8 cellular contexts compared by ENCODE assay signal in genomic region chr22:41092847-41093371, GRCh38. TPM values are rescaled to one million over a fixed set of nuclear protein-coding genes. Genes with fewer than 3 reads are reported as not detected.
DNase-seq lines count a peak whose midpoint lies in the region; ATAC-seq, FAIRE-seq and TF ChIP-seq lines count a peak whose summit lies in the region.

No MANE protein-coding gene starts in this region.

- peaks cover 14% of the 10 kb centered on the region for H3K23me2 ChIP-seq in H9 (ENCODE audit: insufficient read length, low read depth, low read length, poor library complexity, severe bottlenecking)

- peaks cover 22% of the 10 kb centered on the region for H3K36me3 ChIP-seq in PC-9 (ENCODE audit: low read depth)
- H3K36me3 ChIP-seq in mammary epithelial cell (ENCODE audit: insufficient read depth, low read length), result no peaks in the 10 kb centered on the region

- H2BK12ac ChIP-seq in H9 (ENCODE audit: insufficient read length, low read depth, low read length), result no peak overlapping the region

- no peak overlapping the region for H3T11ph ChIP-seq in H9 (ENCODE audit: low read length)

- DNase-seq in COR-L47 (lab: John Stamatoyannopoulos, UW), result peak; percentile 18
- no peak for DNase-seq in H9
- peak in 1 of 2 experiments; percentile 19 for DNase-seq in PC-9
- DNase-seq in mammary epithelial cell, result peak; percentile 44
- peak; percentile 11 for DNase-seq in stimulated activated CD4-positive, alpha-beta T cell treated with anti-CD3 and anti-CD28 coated beads, Interleukin-4, amount 100 ng/mL, for 24 hours
- no peak for DNase-seq in NCI-H524 treated with DMSO at 0.1 percent for 48 hours (lab: John Stamatoyannopoulos, UW)

- POLR2A ChIA-PET in PC-9 (lab: Charles Lee; ENCODE audit: unreplicated experiment), result interaction anchor here (0.5 to 1.4 kb wide), 7 partner anchors 38 to 312 kb away, joined by 4 to 19 read pairs (median 7); partner anchors contain the start of gene RBX1

- H4K20me1 ChIP-seq in H9 (ENCODE audit: control insufficient read depth, insufficient read depth, insufficient read length), result no peaks in the 10 kb centered on the region
- H4K20me1 ChIP-seq in PC-9 (ENCODE audit: insufficient read depth), result peaks cover 50% of the 10 kb centered on the region
- peaks cover 9% of the 10 kb centered on the region for H4K20me1 ChIP-seq in mammary epithelial cell (ENCODE audit: insufficient read depth, low read length)

- no peak overlapping the region for H4K5ac ChIP-seq in H9 (ENCODE audit: insufficient read length, low read depth, low read length)

- H3K4me1 ChIP-seq in H9 (ENCODE audit: insufficient read depth, low read length) (no peaks in the 10 kb centered on the region; the same call in 1 of the 2 replicates), PC-9 (replicated peaks; ENCODE audit: insufficient read depth) (peaks cover 28% of the 10 kb centered on the region), mammary epithelial cell (ENCODE audit: insufficient read depth, low read length) (peaks cover 6% of the 10 kb centered on the region)

- H2AFZ ChIP-seq in H9 (ENCODE audit: low read length) (no peak overlapping the region), PC-9 (peak overlapping the region; percentile 72), mammary epithelial cell (ENCODE audit: low read depth, low read length) (peak overlapping the region; percentile 80)

- H3K4ac ChIP-seq in H9 (ENCODE audit: low read depth, low read length), result no peak overlapping the region

- no peaks in the 10 kb centered on the region for H3K27me3 Mint-ChIP-seq in H9 (ENCODE audit: low read depth)

- H2BK5ac ChIP-seq in H9 (ENCODE audit: insufficient read length, low read length), result peak overlapping the region; percentile 38

- ATAC-seq in GM19324 (IDR thresholded peaks at IDR 0.05; ENCODE audit: low FRiP score, unreplicated experiment), result no peak

- peaks cover 52% of the 10 kb centered on the region for H3K79me2 ChIP-seq in H9 (ENCODE audit: insufficient read depth, low read length)
- peaks cover 56% of the 10 kb centered on the region for H3K79me2 ChIP-seq in PC-9 (ENCODE audit: low read depth)
- H3K79me2 ChIP-seq in mammary epithelial cell (ENCODE audit: insufficient read depth, low read length), result peaks cover 62% of the 10 kb centered on the region

- no peaks in the 10 kb centered on the region for H3K9me2 ChIP-seq in PC-9 (ENCODE audit: insufficient read depth)

- H3K4me2 ChIP-seq in H9 (ENCODE audit: insufficient read depth, insufficient read length, low read length) (peak overlapping the region; percentile 93), PC-9 (peak overlapping the region; percentile 91), mammary epithelial cell (ENCODE audit: insufficient read depth, low read depth, low read length) (peak overlapping the region; percentile 89)

- intact Hi-C loops in PC-9 (cut with micrococcal nuclease; ENCODE audit: unreplicated experiment), result no loop called here
- intact Hi-C loops in mammary epithelial cell (cut with micrococcal nuclease), result loop anchor here (2.0 to 5.0 kb wide), 3 partner anchors 91 to 194 kb away; partner anchors contain the start of gene RANGAP1

- H3K18ac ChIP-seq in H9 (ENCODE audit: insufficient read length, low read depth, low read length), result no peak overlapping the region

- dilution Hi-C loops in mammary epithelial cell (cut with HindIII; ENCODE audit: low sequenced_read_pairs), result loop anchor here (5.0 kb wide), 1 partner anchor 94 kb away; no protein-coding TSS in a partner anchor

- peaks cover 5% of the 10 kb centered on the region; the same call in 1 of the 2 replicates for H3F3A ChIP-seq in PC-9 (ENCODE audit: insufficient read depth, low read depth)

- H2AK5ac ChIP-seq in H9 (ENCODE audit: insufficient read length, low read length), result no peak overlapping the region

- H3K9me3 ChIP-seq in H9 (ENCODE audit: control insufficient read depth, low read depth, low read length) (no peaks in the 10 kb centered on the region), PC-9 (ENCODE audit: insufficient read depth, low read depth) (no peaks in the 10 kb centered on the region), mammary epithelial cell (replicated peaks; ENCODE audit: insufficient read depth, low read length) (no peaks in the 10 kb centered on the region)

- no peak overlapping the region for H2BK20ac ChIP-seq in H9 (ENCODE audit: low read depth, low read length, poor library complexity, severe bottlenecking)

- peaks cover 9 to 29% (median 24%) of the 10 kb centered on the region in 3 experiments for H3K36me3 Mint-ChIP-seq in H9 (ENCODE audit: insufficient read depth in 1 of 3, low read depth in 3 of 3)

- peak overlapping the region; percentile 95 for H3K27ac Mint-ChIP-seq in H9

- no peak for TF ChIP-seq CTCF in H9 (conservative IDR thresholded peaks at IDR 0.05)
- TF ChIP-seq CTCF in PC-9 (conservative IDR thresholded peaks at IDR 0.05), result peak; percentile 15; the same call in 1 of the 2 replicates
- TF ChIP-seq CTCF in mammary epithelial cell (conservative IDR thresholded peaks at IDR 0.05 in 1 of 2, IDR thresholded peaks at IDR 0.05 in 1 of 2; ENCODE audit: extremely low read depth in 1 of 2, insufficient read depth in 1 of 2, low read depth in 1 of 2, low read length in 2 of 2), result no peak

- CTCF ChIA-PET in PC-9 (lab: Charles Lee), result interaction anchor here (1.0 kb wide), 1 partner anchor 170 kb away, joined by 9 read pairs; no protein-coding TSS in a partner anchor
- CTCF ChIA-PET in mammary epithelial cell (lab: Charles Lee; ENCODE audit: low non-redundant PET), result no interaction called here

- H3K4me3 ChIP-seq in PC-9 (peak overlapping the region; percentile 92), mammary epithelial cell (replicated peaks in 1 of 3; ENCODE audit: insufficient read depth in 1 of 3, low read depth in 2 of 3, low read length in 3 of 3) (peak overlapping the region; percentile 55 to 98 (median 92))

- no peak overlapping the region for H4K91ac ChIP-seq in H9 (ENCODE audit: insufficient read length, low read depth, low read length)

- H3K23ac ChIP-seq in H9 (ENCODE audit: insufficient read length, low read depth, low read length), result no peak overlapping the region

- no peak overlapping the region for H4K8ac ChIP-seq in H9 (replicated peaks; ENCODE audit: insufficient read length, low read depth, low read length)

- peak overlapping the region; percentile 89 for H3K9ac ChIP-seq in H9 (ENCODE audit: extremely low read depth, insufficient read length, low read length)
- peak overlapping the region; percentile 98 for H3K9ac ChIP-seq in mammary epithelial cell (ENCODE audit: insufficient read depth, low read length)

- no peaks in the 10 kb centered on the region for H3K79me1 ChIP-seq in H9 (ENCODE audit: insufficient read depth, low read depth, low read length, poor library complexity, severe bottlenecking)

- in situ Hi-C loops in mammary epithelial cell (cut with MboI; ENCODE audit: low sequenced_read_pairs in 2 of 2), result loop anchor here in 1 of 2 donors (25.0 kb wide), 1 partner anchor 131 kb away; the partner anchor contains the start of gene RBX1

- no CpG with 5 or more reads among the region's 31 CpGs for WGBS in H9 (ENCODE audit: extremely low coverage, insufficient read length, low lambda C conversion rate)
- under 1% methylated on average over 27 of the region's 31 CpGs for WGBS in mammary epithelial cell (ENCODE audit: low coverage, missing lambda C conversion rate)

- peak overlapping the region; percentile 99 for H3K14ac ChIP-seq in H9 (ENCODE audit: insufficient read depth, low read length)

- H3K56ac ChIP-seq in H9 (ENCODE audit: insufficient read length, low read depth, low read length), result no peak overlapping the region

- no TSS peak for BruUV-seq in PC-9 (replicated peaks; lab: Mats Ljungman, UMichigan)
- no TSS peak for BruUV-seq in mammary epithelial cell (replicated peaks; lab: Mats Ljungman, UMichigan)

- no peak overlapping the region for H2BK120ac ChIP-seq in H9 (ENCODE audit: low read depth, low read length, poor library complexity, severe bottlenecking)

- peaks cover 37 to 38% of the 10 kb centered on the region in 2 experiments for H3K4me1 Mint-ChIP-seq in H9

- H3K27me3 ChIP-seq in H9 (ENCODE audit: insufficient read depth, low read length) (no peaks in the 10 kb centered on the region), PC-9 (ENCODE audit: insufficient read depth, low read depth) (no peaks in the 10 kb centered on the region), mammary epithelial cell (ENCODE audit: insufficient read depth, low read length) (no peaks in the 10 kb centered on the region)

- H3K9me3 Mint-ChIP-seq in H9, result no peaks in the 10 kb centered on the region

- peak; percentile 38 for FAIRE-seq in islet of Langerhans (lab: Jason Lieb, UNC)

- H3K27ac ChIP-seq in H9 (ENCODE audit: insufficient read length, low read depth, low read length), result no peak overlapping the region
- peak overlapping the region; percentile 97 for H3K27ac ChIP-seq in PC-9
- H3K27ac ChIP-seq in mammary epithelial cell (ENCODE audit: insufficient read depth, low read depth, low read length), result peak overlapping the region; percentile 88

- H3K4me3 Mint-ChIP-seq in H9, result peak overlapping the region; percentile 96 to 99

- H2BK15ac ChIP-seq in H9 (ENCODE audit: low read depth, low read length), result no peak overlapping the region

RNA-seq across cellular contexts. Expression of gene EP300, which starts 0.5 kb away (rescaled TPM):
- total RNA-seq in H9 (2021), result 132 and 136 TPM in 2 replicates
- total RNA-seq in PC-9 (2021), result 53.4 and 64.3 TPM in 2 replicates
- 10 to 100 TPM; 55.8 to 68.0 TPM for total RNA-seq in mammary epithelial cell
- polyA plus RNA-seq in mammary epithelial cell, result 8.8 TPM
- polyA minus RNA-seq in mammary epithelial cell, result 158 TPM

Comparison
In these comparisons a context has a peak if more than half of its experiments do, and no peak if none do; other contexts are left out.
1. DNase-seq: peak in COR-L47 (single experiment), mammary epithelial cell (single experiment) and stimulated activated CD4-positive, alpha-beta T cell treated with anti-CD3 and anti-CD28 coated beads, Interleukin-4, amount 100 ng/mL, for 24 hours (single experiment); none in H9 (single experiment) and NCI-H524 treated with DMSO at 0.1 percent for 48 hours (single experiment).
2. Peak in every context shown above with its lines, with median percentiles within 50 percentile points of each other: H3K4me2 ChIP-seq.